In genomic region chr1:38992450-38993111, GRCh38 we compare ENCODE assay signal across 8 cellular contexts. TPM values are rescaled to one million over a fixed set of nuclear protein-coding genes. Genes with fewer than 3 reads are reported as not detected.
DNase-seq lines count a peak whose midpoint lies in the region; ATAC-seq, FAIRE-seq and TF ChIP-seq lines count a peak whose summit lies in the region.

No MANE protein-coding gene starts in this region.

- H3K79me1 ChIP-seq in trophoblast cell (ENCODE audit: low read length), result peaks cover 9% of the 10 kb centered on the region

- H2AFZ ChIP-seq in endothelial cell of umbilical vein (ENCODE audit: low read depth, low read length) (no peak overlapping the region), trophoblast cell (ENCODE audit: insufficient read depth, low read length, poor library complexity) (no peak overlapping the region)

- intact Hi-C loops in endothelial cell of umbilical vein (cut with micrococcal nuclease), result loop anchor here (5.0 kb wide), 1 partner anchor 585 kb away; the partner anchor contains the start of gene PABPC4

- no peak for ATAC-seq in GM21367 (IDR thresholded peaks at IDR 0.05; ENCODE audit: unreplicated experiment)

- FAIRE-seq in endothelial cell of umbilical vein (lab: Jason Lieb, UNC), result peak; percentile 49

- H3K27me3 ChIP-seq in GM06990 (replicated peaks; ENCODE audit: control insufficient read depth, insufficient read depth, low read length), result no peaks in the 10 kb centered on the region
- H3K27me3 ChIP-seq in endothelial cell of umbilical vein (ENCODE audit: control insufficient read depth in 2 of 2, insufficient read depth in 2 of 2, low read length in 2 of 2), result no peaks in the 10 kb centered on the region
- no peaks in the 10 kb centered on the region for H3K27me3 ChIP-seq in trophoblast cell (ENCODE audit: insufficient read depth, low read length)

- POLR2A ChIA-PET in endothelial cell of umbilical vein (lab: Charles Lee), result no interaction called here

- H3K79me2 ChIP-seq in endothelial cell of umbilical vein (ENCODE audit: control insufficient read depth, insufficient read depth, low read length) (peaks cover 65% of the 10 kb centered on the region), trophoblast cell (ENCODE audit: control insufficient read depth, insufficient read depth, low read length, poor library complexity) (peaks cover 16% of the 10 kb centered on the region)

- no peak overlapping the region for H2BK5ac ChIP-seq in trophoblast cell (ENCODE audit: low read depth, low read length, poor library complexity)

- H3K4me1 ChIP-seq in endothelial cell of umbilical vein (ENCODE audit: control insufficient read depth, extremely low read depth, insufficient read depth, low read length) (peaks cover 18% of the 10 kb centered on the region), trophoblast cell (ENCODE audit: control insufficient read depth in 1 of 2, insufficient read depth in 2 of 2, low read length in 2 of 2) (peaks cover 0 to 2% of the 10 kb centered on the region in 2 experiments)

- H3K9me1 ChIP-seq in endothelial cell of umbilical vein (replicated peaks; ENCODE audit: control insufficient read depth, extremely low read depth, insufficient read depth, low read length), result no peaks in the 10 kb centered on the region

- H2BK12ac ChIP-seq in trophoblast cell (ENCODE audit: low read length), result no peak overlapping the region

- peaks cover 6% of the 10 kb centered on the region for H4K20me1 ChIP-seq in endothelial cell of umbilical vein (replicated peaks; ENCODE audit: control insufficient read depth, extremely low read depth, insufficient read depth, low read length)

- H3K27ac ChIP-seq in endothelial cell of umbilical vein (ENCODE audit: insufficient read depth, low read depth, low read length) (no peak overlapping the region), trophoblast cell (ENCODE audit: low read depth, low read length) (no peak overlapping the region)

- H3K36me3 ChIP-seq in GM06990 (ENCODE audit: control insufficient read depth, insufficient read depth, low read length) (peaks cover 1% of the 10 kb centered on the region), endothelial cell of umbilical vein (ENCODE audit: control insufficient read depth in 2 of 2, extremely low read depth in 1 of 2, insufficient read depth in 2 of 2, low read length in 2 of 2) (peaks cover 0 to 3% of the 10 kb centered on the region in 2 experiments), trophoblast cell (ENCODE audit: control insufficient read depth in 1 of 2, insufficient read depth in 2 of 2, low read length in 2 of 2) (peaks cover 8 to 12% of the 10 kb centered on the region in 2 experiments)

- no peak for TF ChIP-seq POLR2A in endothelial cell of umbilical vein (IDR thresholded peaks at IDR 0.05; ENCODE audit: low read depth, low read length)

- no peak overlapping the region for H4K12ac ChIP-seq in trophoblast cell (ENCODE audit: low read depth, low read length)

- no peak overlapping the region for H2AK5ac ChIP-seq in trophoblast cell (ENCODE audit: low read length)

- H3K14ac ChIP-seq in trophoblast cell (ENCODE audit: low read length), result no peak overlapping the region

- no CpG with 5 or more reads among the region's 9 CpGs for WGBS in trophoblast cell (ENCODE audit: extremely low coverage, insufficient coverage, insufficient read length)

- TF ChIP-seq CTCF in GM06990 (IDR thresholded peaks at IDR 0.05; ENCODE audit: insufficient read depth, low read length, poor library complexity, severe bottlenecking) (no peak), endothelial cell of umbilical vein (IDR thresholded peaks at IDR 0.05; ENCODE audit: extremely low read depth in 1 of 2, insufficient read depth in 1 of 2, low read depth in 1 of 2, low read length in 2 of 2) (no peak)

- H3K18ac ChIP-seq in trophoblast cell (ENCODE audit: low read length), result no peak overlapping the region

- no peaks in the 10 kb centered on the region for H3K9me3 ChIP-seq in endothelial cell of umbilical vein (replicated peaks; ENCODE audit: control insufficient read depth, insufficient read depth, low read length)
- no peaks in the 10 kb centered on the region for H3K9me3 ChIP-seq in trophoblast cell (ENCODE audit: insufficient read depth, low read depth, low read length)

- TSS peak; percentile 44 for BruUV-seq in endothelial cell of umbilical vein (replicated peaks; lab: Mats Ljungman, UMichigan)

- H3K23ac ChIP-seq in trophoblast cell (ENCODE audit: low read length), result peak overlapping the region; percentile 49

- peak overlapping the region; percentile 75 for H3K4ac ChIP-seq in trophoblast cell (ENCODE audit: low read depth, low read length)

- dilution Hi-C loops in endothelial cell of umbilical vein (cut with MboI; ENCODE audit: extremely low pct_ligation_motif_present, low sequenced_read_pairs), result no loop called here

- H3K9ac ChIP-seq in endothelial cell of umbilical vein (replicated peaks; ENCODE audit: extremely low read depth, insufficient read depth, low read length) (peak overlapping the region; percentile 30), trophoblast cell (ENCODE audit: low read length) (no peak overlapping the region)

- H4K91ac ChIP-seq in trophoblast cell (ENCODE audit: low read depth, low read length), result no peak overlapping the region

- H3K4me2 ChIP-seq in endothelial cell of umbilical vein (ENCODE audit: insufficient read depth, low read length) (peak overlapping the region; percentile 87), trophoblast cell (ENCODE audit: low read length) (peak overlapping the region; percentile 96)

- H3K4me3 ChIP-seq in GM06990 (replicated peaks; ENCODE audit: low read depth, low read length), result peak overlapping the region; percentile 98
- peak overlapping the region; percentile 44 to 83 (median 82) for H3K4me3 ChIP-seq in endothelial cell of umbilical vein (replicated peaks in 1 of 3; ENCODE audit: insufficient read depth in 1 of 3, low read depth in 1 of 3, low read length in 3 of 3)
- peak overlapping the region; percentile 66 for H3K4me3 ChIP-seq in trophoblast cell (ENCODE audit: low read depth, low read length)

- H2BK120ac ChIP-seq in trophoblast cell (ENCODE audit: insufficient read depth, low read length, poor library complexity), result no peak overlapping the region

- H4K8ac ChIP-seq in trophoblast cell (ENCODE audit: low read depth, low read length), result no peak overlapping the region

- DNase-seq in GM06990 (ENCODE audit: extremely low read depth, insufficient read length) (no peak), NOMO-1 (lab: John Stamatoyannopoulos, UW; ENCODE audit: unreplicated experiment in 2 of 2) (peak; percentile 59 to 73), endothelial cell of umbilical vein (ENCODE audit: low read depth, low spot score) (no peak), trophoblast cell (peak in 1 of 2 donors; percentile 22), NCI-H1930 (lab: John Stamatoyannopoulos, UW) (no peak), NCI-H1105 treated with DMSO at 0.1 percent for 48 hours (lab: John Stamatoyannopoulos, UW) (no peak), NCI-H345 (lab: John Stamatoyannopoulos, UW) (no peak)

- CTCF ChIA-PET in endothelial cell of umbilical vein (lab: Charles Lee), result interaction anchor here (1.4 kb wide), 1 partner anchor 12 kb away, joined by 5 read pairs; no protein-coding TSS in a partner anchor

TF ChIP-seq in endothelial cell of umbilical vein, 7 proteins besides CTCF, POLR2A, EP300 and RAD21 (continues in another document):
- no peak for TF ChIP-seq MAX (IDR thresholded peaks at IDR 0.05; ENCODE audit: insufficient read depth, insufficient read length)
- no peak for TF ChIP-seq POLR2AphosphoS5 (IDR thresholded peaks at IDR 0.05; ENCODE audit: insufficient read depth, low read depth, low read length)
- no peak for TF ChIP-seq JUN (IDR thresholded peaks at IDR 0.05; ENCODE audit: borderline replicate concordance, insufficient read depth, insufficient read length, low read depth)
- no peak for TF ChIP-seq GATA2 (IDR thresholded peaks at IDR 0.05; ENCODE audit: insufficient read depth, insufficient read length, low read depth, low read length)
- no peak for TF ChIP-seq MYC (IDR thresholded peaks at IDR 0.05; ENCODE audit: low read depth, low read length)
- no peak for TF ChIP-seq EZH2 (IDR thresholded peaks at IDR 0.05; ENCODE audit: borderline replicate concordance, low read depth, low read length, severe bottlenecking)

RNA-seq across cellular contexts. Expression of gene AKIRIN1, which starts 1.5 kb away (rescaled TPM):
- 43.4 and 49.3 TPM in 2 replicates for total RNA-seq in endothelial cell of umbilical vein
- polyA plus RNA-seq in endothelial cell of umbilical vein, result 22.2 and 28.4 TPM in 2 replicates
- 24.9 and 29.4 TPM in 2 replicates for polyA plus RNA-seq in endothelial cell of umbilical vein (2011; cell fraction: cytosol; rRNA removed)
- polyA plus RNA-seq in endothelial cell of umbilical vein (2011; cell fraction: nucleus; rRNA removed), result 14.5 and 17.5 TPM in 2 replicates
- 42.8 and 50.5 TPM in 2 replicates for polyA plus RNA-seq in endothelial cell of umbilical vein (2012)
- 37.3 and 39.1 TPM in 2 replicates for polyA minus RNA-seq in endothelial cell of umbilical vein
- 35.5 TPM for polyA minus RNA-seq in endothelial cell of umbilical vein (2011; cell fraction: cytosol; rRNA and poly(A)+ RNA removed)
- 14.1 and 15.6 TPM in 2 replicates for polyA minus RNA-seq in endothelial cell of umbilical vein (2011; cell fraction: nucleus; rRNA and poly(A)+ RNA removed)
- 78.0 and 79.2 TPM in 2 replicates for polyA plus RNA-seq in trophoblast cell (2013)

RNA-seq across cellular contexts. Expression of gene NDUFS5, which starts 33.6 kb away (rescaled TPM):
- 325 and 327 TPM in 2 replicates for total RNA-seq in endothelial cell of umbilical vein
- polyA plus RNA-seq in endothelial cell of umbilical vein, result 476 and 710 TPM in 2 replicates
- 712 and 987 TPM in 2 replicates for polyA plus RNA-seq in endothelial cell of umbilical vein (2011; cell fraction: cytosol; rRNA removed)
- 211 and 347 TPM in 2 replicates for polyA plus RNA-seq in endothelial cell of umbilical vein (2011; cell fraction: nucleus; rRNA removed)
- 802 and 870 TPM in 2 replicates for polyA plus RNA-seq in endothelial cell of umbilical vein (2012)
- polyA minus RNA-seq in endothelial cell of umbilical vein, result 295 and 396 TPM in 2 replicates
- 168 TPM for polyA minus RNA-seq in endothelial cell of umbilical vein (2011; cell fraction: cytosol; rRNA and poly(A)+ RNA removed)
- 45.3 and 47.6 TPM in 2 replicates for polyA minus RNA-seq in endothelial cell of umbilical vein (2011; cell fraction: nucleus; rRNA and poly(A)+ RNA removed)
- 502 and 551 TPM in 2 replicates for polyA plus RNA-seq in trophoblast cell (2013)

RNA-seq across cellular contexts. Expression of gene RHBDL2, which starts 51.0 kb away (rescaled TPM):
- 0.32 and 1.4 TPM in 2 replicates for total RNA-seq in endothelial cell of umbilical vein
- polyA plus RNA-seq in endothelial cell of umbilical vein, result 0.06 and 0.11 TPM in 2 replicates
- 0.08 and 0.28 TPM in 2 replicates for polyA plus RNA-seq in endothelial cell of umbilical vein (2011; cell fraction: cytosol; rRNA removed)
- 0.41 TPM in 1 of 2 replicates, not detected in the other for polyA plus RNA-seq in endothelial cell of umbilical vein (2011; cell fraction: nucleus; rRNA removed)
- 1.0 and 2.1 TPM in 2 replicates for polyA plus RNA-seq in endothelial cell of umbilical vein (2012)
- not detected in 2 replicates for polyA minus RNA-seq in endothelial cell of umbilical vein
- 2.0 TPM for polyA minus RNA-seq in endothelial cell of umbilical vein (2011; cell fraction: cytosol; rRNA and poly(A)+ RNA removed)
- polyA minus RNA-seq in endothelial cell of umbilical vein (2011; cell fraction: nucleus; rRNA and poly(A)+ RNA removed), result not detected in 2 replicates
- polyA plus RNA-seq in trophoblast cell (2013), result not detected in 2 replicates

Comparison
In these comparisons a context has a peak if more than half of its experiments do, and no peak if none do; other contexts are left out.
1. DNase-seq: peak in NOMO-1 (2 of 2); none in GM06990 (single experiment), endothelial cell of umbilical vein (single experiment), NCI-H1930 (0 of 2), NCI-H1105 treated with DMSO at 0.1 percent for 48 hours (single experiment) and NCI-H345 (single experiment).
2. Peak in every context shown above with its lines, with median percentiles within 50 percentile points of each other: H3K4me3 ChIP-seq.